20 cellular contexts compared by ENCODE assay signal in the genomic region with DNA sequence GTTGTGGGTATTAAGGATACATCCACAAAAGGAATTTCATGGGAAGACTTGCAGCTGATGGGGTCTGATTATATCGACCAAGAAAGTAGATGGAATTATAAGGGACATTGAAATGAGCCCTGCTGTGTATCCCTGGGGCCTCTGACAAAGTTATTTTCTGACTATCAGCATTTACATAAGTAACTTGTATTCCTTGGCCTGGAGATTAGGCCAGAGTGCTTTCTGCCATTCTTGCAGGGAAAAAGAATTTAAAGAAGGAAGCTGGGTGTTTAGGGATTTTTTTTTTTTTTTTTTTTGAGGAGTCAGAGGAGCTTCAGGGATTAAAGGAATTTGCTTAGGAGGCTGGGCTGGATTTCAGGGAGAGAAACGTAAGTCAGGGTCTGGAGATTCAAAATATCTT. TPM values are rescaled to one million over a fixed set of nuclear protein-coding genes. Genes with fewer than 3 reads are reported as not detected.
DNase-seq lines count a peak whose midpoint lies in the region; TF ChIP-seq lines count a peak whose summit lies in the region.
"Had no signal": no experiment of that assay in that cellular context is flagged by ENCODE, and none has a peak within 500 bp of the region (broad histone marks: within the 10 kb centered on the region; RNA-seq: fewer than 3 reads in every experiment).

No MANE protein-coding gene starts in this region.

- H2AFZ ChIP-seq in H9 (ENCODE audit: low read length): no peak overlapping the region
- no peak overlapping the region for H2AFZ ChIP-seq in PC-9
- H2AFZ ChIP-seq in hepatocyte: no peak overlapping the region
- H2AFZ ChIP-seq in smooth muscle cell (ENCODE audit: low read depth): peak overlapping the region; percentile 21

- peaks cover 24 to 39% of the 10 kb centered on the region in 2 experiments for H3K4me1 Mint-ChIP-seq in H9

- H3K4me3 Mint-ChIP-seq in H9: no peak overlapping the region
- H3K4me3 Mint-ChIP-seq: CD8-positive, alpha-beta T cell had no signal

- peaks cover 0 to 6% of the 10 kb centered on the region in 2 experiments for H3K9me3 Mint-ChIP-seq in H9
- H3K9me3 Mint-ChIP-seq: CD8-positive, alpha-beta T cell had no signal

- no peak overlapping the region for H3K4me2 ChIP-seq in H9 (ENCODE audit: insufficient read depth, insufficient read length, low read length)
- 0 out of 2 replicates have a peak overlapping the region, but pooled peaks have one; percentile 14 for H3K4me2 ChIP-seq in PC-9
- no peak overlapping the region for H3K4me2 ChIP-seq in hepatocyte
- peak overlapping the region; percentile 43 for H3K4me2 ChIP-seq in smooth muscle cell
- H3K4me2 ChIP-seq: BLaER1 treated with 17β-estradiol and CSF1 and Interleukin-3, amounts not matched to agents 10 nM and 100 nM had no signal

- H3K9me3 ChIP-seq in H9 (ENCODE audit: control insufficient read depth, low read depth, low read length) (no peaks in the 10 kb centered on the region), PC-9 (ENCODE audit: insufficient read depth, low read depth) (peaks cover 3% of the 10 kb centered on the region), hepatocyte (ENCODE audit: low read depth) (peaks cover 5% of the 10 kb centered on the region), smooth muscle cell (replicated peaks; ENCODE audit: low read depth) (no peaks in the 10 kb centered on the region), colonic mucosa (no peaks in the 10 kb centered on the region)
- H3K9me3 ChIP-seq: BLaER1 treated with 17β-estradiol and CSF1 and Interleukin-3, amounts not matched to agents 10 nM and 100 nM had no signal

- H3K56ac ChIP-seq in H9 (ENCODE audit: insufficient read length, low read depth, low read length): no peak overlapping the region

- peak overlapping the region; percentile 67 to 97 (median 90); a peak in 6 of 7 replicates for H3K27ac Mint-ChIP-seq in H9
- H3K27ac Mint-ChIP-seq: CD8-positive, alpha-beta T cell had no signal

- H3K4ac ChIP-seq in H9 (ENCODE audit: low read depth, low read length): no peak overlapping the region

- H2BK5ac ChIP-seq in H9 (ENCODE audit: insufficient read length, low read length): no peak overlapping the region

- TF ChIP-seq CTCF in H9 (conservative IDR thresholded peaks at IDR 0.05): no peak
- no peak for TF ChIP-seq CTCF in PC-9 (conservative IDR thresholded peaks at IDR 0.05)
- TF ChIP-seq CTCF in hepatocyte (IDR thresholded peaks at IDR 0.05; ENCODE audit: poor library complexity): no peak
- no peak for TF ChIP-seq CTCF in smooth muscle cell (IDR thresholded peaks at IDR 0.05; ENCODE audit: borderline replicate concordance, insufficient read depth, poor library complexity, severe bottlenecking)
- TF ChIP-seq CTCF in colonic mucosa (IDR thresholded peaks at IDR 0.05): no peak

- H4K8ac ChIP-seq in H9 (replicated peaks; ENCODE audit: insufficient read length, low read depth, low read length): no peak overlapping the region

- H4K20me1 ChIP-seq in H9 (ENCODE audit: control insufficient read depth, insufficient read depth, insufficient read length) (no peaks in the 10 kb centered on the region), PC-9 (ENCODE audit: insufficient read depth) (no peaks in the 10 kb centered on the region), hepatocyte (ENCODE audit: insufficient read depth, poor library complexity, severe bottlenecking) (no peaks in the 10 kb centered on the region), smooth muscle cell (ENCODE audit: low read depth) (no peaks in the 10 kb centered on the region)
- H4K20me1 ChIP-seq: BLaER1 treated with 17β-estradiol and CSF1 and Interleukin-3, amounts not matched to agents 10 nM and 100 nM had no signal

- WGBS in H9 (ENCODE audit: extremely low coverage, insufficient read length, low lambda C conversion rate): no CpG with 5 or more reads among the region's 2 CpGs
- WGBS in hepatocyte (ENCODE audit: low lambda C conversion rate, missing lambda C conversion rate): 39% methylated on average over 2 of the region's 2 CpGs
- 15% methylated on average over 2 of the region's 2 CpGs for WGBS in smooth muscle cell (ENCODE audit: low lambda C conversion rate)

- no peak overlapping the region for H3T11ph ChIP-seq in H9 (ENCODE audit: low read length)

- no peak overlapping the region for H2BK12ac ChIP-seq in H9 (ENCODE audit: insufficient read length, low read depth, low read length)

- H3K4me1 ChIP-seq in H9 (ENCODE audit: insufficient read depth, low read length) (no peaks in the 10 kb centered on the region; the same call in 1 of the 2 replicates), PC-9 (replicated peaks; ENCODE audit: insufficient read depth) (peaks cover 13% of the 10 kb centered on the region), hepatocyte (ENCODE audit: insufficient read depth) (peaks cover 19% of the 10 kb centered on the region), smooth muscle cell (ENCODE audit: low read depth) (peaks cover 11% of the 10 kb centered on the region), colonic mucosa (no peaks in the 10 kb centered on the region)
- H3K4me1 ChIP-seq: BLaER1 treated with 17β-estradiol and CSF1 and Interleukin-3, amounts not matched to agents 10 nM and 100 nM had no signal

- H3K9me2 ChIP-seq in PC-9 (ENCODE audit: insufficient read depth): no peaks in the 10 kb centered on the region
- no peaks in the 10 kb centered on the region for H3K9me2 ChIP-seq in hepatocyte (replicated peaks; ENCODE audit: insufficient read depth)

- H2BK20ac ChIP-seq in H9 (ENCODE audit: low read depth, low read length, poor library complexity, severe bottlenecking): no peak overlapping the region

- no peak overlapping the region for H3K14ac ChIP-seq in H9 (ENCODE audit: insufficient read depth, low read length)

- H3K79me2 ChIP-seq in H9 (ENCODE audit: insufficient read depth, low read length) (no peaks in the 10 kb centered on the region), PC-9 (ENCODE audit: low read depth) (no peaks in the 10 kb centered on the region), hepatocyte (no peaks in the 10 kb centered on the region), smooth muscle cell (ENCODE audit: low read depth) (no peaks in the 10 kb centered on the region)

- BruUV-seq in PC-9 (replicated peaks; lab: Mats Ljungman, UMichigan): no TSS peak

- no peak overlapping the region for H2BK120ac ChIP-seq in H9 (ENCODE audit: low read depth, low read length, poor library complexity, severe bottlenecking)

- no peaks in the 10 kb centered on the region for H3K79me1 ChIP-seq in H9 (ENCODE audit: insufficient read depth, low read depth, low read length, poor library complexity, severe bottlenecking)

- no peak overlapping the region for H4K5ac ChIP-seq in H9 (ENCODE audit: insufficient read length, low read depth, low read length)

- no peak overlapping the region for H2BK15ac ChIP-seq in H9 (ENCODE audit: low read depth, low read length)

- no peaks in the 10 kb centered on the region for H3K23me2 ChIP-seq in H9 (ENCODE audit: insufficient read length, low read depth, low read length, poor library complexity, severe bottlenecking)

- intact Hi-C loops in PC-9 (cut with micrococcal nuclease; ENCODE audit: unreplicated experiment): no loop called here
- intact Hi-C loops in colonic mucosa (cut with DNase I): no loop called here

- POLR2A ChIA-PET in PC-9 (lab: Charles Lee; ENCODE audit: unreplicated experiment): no interaction called here

- H3K4me3 ChIP-seq in PC-9 (no peak overlapping the region), hepatocyte (no peak overlapping the region), smooth muscle cell (no peak overlapping the region), colonic mucosa (no peak overlapping the region)
- H3K4me3 ChIP-seq: BLaER1 treated with 17β-estradiol and CSF1 and Interleukin-3, amounts not matched to agents 10 nM and 100 nM had no signal

- no peak for DNase-seq in H9
- no peak for DNase-seq in PC-9
- DNase-seq in hepatocyte (ENCODE audit: low spot score): no peak
- DNase-seq in smooth muscle cell (lab: John Stamatoyannopoulos, UW; ENCODE audit: unreplicated experiment): no peak
- DNase-seq in stimulated activated CD4-positive, alpha-beta T cell treated with anti-CD3 and anti-CD28 coated beads, Interleukin-4, amount 100 ng/mL, for 4 hours: no peak
- no peak for DNase-seq in colonic mucosa
- DNase-seq in stimulated activated CD8-positive, alpha-beta memory T cell treated with anti-CD3 and anti-CD28 coated beads, Interleukin-4, amount 100 ng/mL, for 48 hours: no peak
- DNase-seq: CD8-positive, alpha-beta T cell; NCI-H1105; NCI-H1694; NCI-H2107; NCI-H2227 treated with DMSO at 0.1 percent for 48 hours; NCI-H510A treated with DMSO at 0.1 percent for 48 hours; NCI-H774; SW 1271 had no signal

- no peaks in the 10 kb centered on the region for H3F3A ChIP-seq in PC-9 (ENCODE audit: insufficient read depth, low read depth)
- no peaks in the 10 kb centered on the region for H3F3A ChIP-seq in smooth muscle cell (ENCODE audit: low read depth)

- H3K27ac ChIP-seq in H9 (ENCODE audit: insufficient read length, low read depth, low read length) (no peak overlapping the region), PC-9 (peak overlapping the region; percentile 33), hepatocyte (peak overlapping the region; percentile 82), smooth muscle cell (ENCODE audit: low read depth) (peak overlapping the region; percentile 70), colonic mucosa (no peak overlapping the region)
- H3K27ac ChIP-seq: BLaER1 treated with 17β-estradiol and CSF1 and Interleukin-3, amounts not matched to agents 10 nM and 100 nM; HL-60 had no signal

- H3K36me3 Mint-ChIP-seq in H9 (ENCODE audit: insufficient read depth in 1 of 3, low read depth in 3 of 3): peaks cover 0 to 24% (median 1%) of the 10 kb centered on the region in 3 experiments; a peak in 6 of 7 replicates
- H3K36me3 Mint-ChIP-seq: CD8-positive, alpha-beta T cell had no signal

- no peak overlapping the region for H4K91ac ChIP-seq in H9 (ENCODE audit: insufficient read length, low read depth, low read length)

- no peaks in the 10 kb centered on the region for H3K27me3 Mint-ChIP-seq in H9 (ENCODE audit: low read depth)

- H3K23ac ChIP-seq in H9 (ENCODE audit: insufficient read length, low read depth, low read length): no peak overlapping the region

- H3K9ac ChIP-seq in H9 (ENCODE audit: extremely low read depth, insufficient read length, low read length) (no peak overlapping the region), smooth muscle cell (ENCODE audit: low read depth) (no peak overlapping the region), colonic mucosa (ENCODE audit: low read depth in 2 of 2, low read length in 2 of 2) (no peak overlapping the region)
- H3K9ac ChIP-seq: BLaER1 treated with 17β-estradiol and CSF1 and Interleukin-3, amounts not matched to agents 10 nM and 100 nM had no signal

- H3K18ac ChIP-seq in H9 (ENCODE audit: insufficient read length, low read depth, low read length): no peak overlapping the region

- H3K27me3 ChIP-seq in H9 (ENCODE audit: insufficient read depth, low read length) (no peaks in the 10 kb centered on the region), PC-9 (ENCODE audit: insufficient read depth, low read depth) (no peaks in the 10 kb centered on the region), hepatocyte (no peaks in the 10 kb centered on the region), smooth muscle cell (ENCODE audit: low read depth) (no peaks in the 10 kb centered on the region), colonic mucosa (no peaks in the 10 kb centered on the region)
- H3K27me3 ChIP-seq: BLaER1 treated with 17β-estradiol and CSF1 and Interleukin-3, amounts not matched to agents 10 nM and 100 nM had no signal

- no peak overlapping the region for H2AK5ac ChIP-seq in H9 (ENCODE audit: insufficient read length, low read length)

- no peaks in the 10 kb centered on the region for H3K36me3 ChIP-seq in PC-9 (ENCODE audit: low read depth)
- H3K36me3 ChIP-seq in hepatocyte (replicated peaks; ENCODE audit: insufficient read depth, low read depth): no peaks in the 10 kb centered on the region
- no peaks in the 10 kb centered on the region for H3K36me3 ChIP-seq in smooth muscle cell (ENCODE audit: low read depth)
- H3K36me3 ChIP-seq in colonic mucosa: no peaks in the 10 kb centered on the region
- H3K36me3 ChIP-seq: BLaER1 treated with 17β-estradiol and CSF1 and Interleukin-3, amounts not matched to agents 10 nM and 100 nM had no signal

- CTCF ChIA-PET in PC-9 (lab: Charles Lee): interaction anchor here (1.2 kb wide), 1 partner anchor 13 kb away, joined by 3 read pairs; no protein-coding TSS in a partner anchor

RNA-seq across cellular contexts. Expression of a gene that starts 4.6 kb away (rescaled TPM):
- total RNA-seq in H9 (2021) (not detected in 2 replicates), PC-9 (2021) (not detected in 2 replicates), hepatocyte (0.28 TPM in 1 of 2 replicates, not detected in the other), smooth muscle cell (not detected in 2 replicates), colonic mucosa (not detected)
- polyA plus RNA-seq in hepatocyte (not detected in 2 replicates), smooth muscle cell (not detected in 2 replicates)
- total RNA-seq: CD8-positive, alpha-beta T cell; H1; HT1080; Right ventricle myocardium inferior had no signal
- polyA plus RNA-seq: H1 had no signal

Comparison
In these comparisons a context has a peak if more than half of its experiments do, and no peak if none do; other contexts are left out.
1. H3K27ac ChIP-seq: peak in PC-9 (single experiment), hepatocyte (single experiment) and smooth muscle cell (single experiment); none in H9 (single experiment) and colonic mucosa (single experiment).
2. H3K4me2 ChIP-seq: peak in PC-9 (single experiment) and smooth muscle cell (single experiment); none in H9 (single experiment) and hepatocyte (single experiment).